11 cellular contexts compared by ENCODE assay signal in genomic region chr21:45470087-45470515, GRCh38.
DNase-seq lines count a peak whose midpoint lies in the region; ATAC-seq and TF ChIP-seq lines count a peak whose summit lies in the region.
"Had no signal": no experiment of that assay in that cellular context is flagged by ENCODE, and none has a peak within 500 bp of the region (broad histone marks: within the 10 kb centered on the region; RNA-seq: fewer than 3 reads in every experiment).

No MANE protein-coding gene starts in this region.

- peak; percentile 35 for DNase-seq in Right ventricle myocardium superior
- DNase-seq in cardiac septum (ENCODE audit: low spot score) = no peak
- DNase-seq in esophagus squamous epithelium (lab: John Stamatoyannopoulos, UW) = no peak
- DNase-seq in neural progenitor cell (ENCODE audit: low spot score) = no peak
- DNase-seq in activated T-cell treated with anti-CD3 and anti-CD28 coated beads, Interleukin-2, amount 50 U/mL, for 24 hours = no peak
- DNase-seq in ACHN = no peak
- DNase-seq: dermis blood vessel endothelial cell, NCI-H2227 treated with DMSO at 0.1 percent for 48 hours had no signal

- H3K4me1 Mint-ChIP-seq in neural progenitor cell = peaks cover 28% of the 10 kb centered on the region
- peaks cover 15% of the 10 kb centered on the region for H3K4me1 Mint-ChIP-seq in activated T-cell treated with anti-CD3 and anti-CD28 coated beads, Interleukin-2, amount 50 U/mL, for 24 hours (ENCODE audit: low read depth)

- no peaks in the 10 kb centered on the region for H3K9me3 ChIP-seq in esophagus squamous epithelium
- no peaks in the 10 kb centered on the region for H3K9me3 ChIP-seq in neural progenitor cell (ENCODE audit: low read depth)

- peaks cover 4% of the 10 kb centered on the region for H3K27me3 Mint-ChIP-seq in neural progenitor cell (ENCODE audit: insufficient read depth, low read depth)
- no peaks in the 10 kb centered on the region for H3K27me3 Mint-ChIP-seq in activated T-cell treated with anti-CD3 and anti-CD28 coated beads, Interleukin-2, amount 50 U/mL, for 24 hours

- H3K4me3 ChIP-seq in esophagus squamous epithelium = no peak overlapping the region
- peak overlapping the region; percentile 13 for H3K4me3 ChIP-seq in neural progenitor cell

- no peaks in the 10 kb centered on the region for H3K9me3 Mint-ChIP-seq in neural progenitor cell
- no peaks in the 10 kb centered on the region for H3K9me3 Mint-ChIP-seq in activated T-cell treated with anti-CD3 and anti-CD28 coated beads, Interleukin-2, amount 50 U/mL, for 24 hours

- peak overlapping the region; percentile 70 for H3K4me2 ChIP-seq in neural progenitor cell

- peak overlapping the region; percentile 12 for H3K27ac Mint-ChIP-seq in neural progenitor cell
- H3K27ac Mint-ChIP-seq in activated T-cell treated with anti-CD3 and anti-CD28 coated beads, Interleukin-2, amount 50 U/mL, for 24 hours = no peak overlapping the region

- peaks cover 0 to 27% (median 7%) of the 10 kb centered on the region in 3 donors for H3K36me3 ChIP-seq in esophagus squamous epithelium
- no peaks in the 10 kb centered on the region for H3K36me3 ChIP-seq in neural progenitor cell

- peaks cover 26% of the 10 kb centered on the region for H3F3A ChIP-seq in neural progenitor cell (ENCODE audit: low read depth)

- H3K4me1 ChIP-seq in esophagus squamous epithelium (peaks cover 21 to 69% (median 35%) of the 10 kb centered on the region in 3 donors), neural progenitor cell (peaks cover 30% of the 10 kb centered on the region)
- H3K4me1 ChIP-seq: parathyroid adenoma had no signal

- H3K9ac ChIP-seq in neural progenitor cell = no peak overlapping the region
- H3K9ac ChIP-seq: parathyroid adenoma had no signal

- no peak for TF ChIP-seq CTCF in esophagus squamous epithelium (IDR thresholded peaks at IDR 0.05)
- TF ChIP-seq CTCF in neural progenitor cell (IDR thresholded peaks at IDR 0.05) = no peak

- H2AFZ ChIP-seq in neural progenitor cell (replicated peaks) = no peak overlapping the region
- H2AFZ ChIP-seq: parathyroid adenoma had no signal

- 71 to 92% methylated on average over 6 to 7 of the region's 7 CpGs for WGBS in esophagus squamous epithelium, 2 donors

- intact Hi-C loops in Right ventricle myocardium superior (cut with DNase I) (no loop called here), cardiac septum (cut with DNase I) (no loop called here), esophagus squamous epithelium (cut with DNase I) (no loop called here)

- TF ChIP-seq POLR2A in esophagus squamous epithelium (IDR thresholded peaks at IDR 0.05) = no peak

- peaks cover 5% of the 10 kb centered on the region for H3K36me3 Mint-ChIP-seq in neural progenitor cell
- no peaks in the 10 kb centered on the region for H3K36me3 Mint-ChIP-seq in activated T-cell treated with anti-CD3 and anti-CD28 coated beads, Interleukin-2, amount 50 U/mL, for 24 hours (ENCODE audit: low read depth)

- no peak for ATAC-seq in Right ventricle myocardium superior (ENCODE audit: poor library complexity)
- no peak for ATAC-seq in HG02884 (IDR thresholded peaks at IDR 0.05; ENCODE audit: unreplicated experiment)
- no peak for ATAC-seq in HG03460 (IDR thresholded peaks at IDR 0.05; ENCODE audit: unreplicated experiment)

- peaks cover 51% of the 10 kb centered on the region for H3K79me2 ChIP-seq in neural progenitor cell (ENCODE audit: low read depth)
- H3K79me2 ChIP-seq: parathyroid adenoma had no signal

- in situ Hi-C loops in ACHN (cut with HindIII; ENCODE audit: low pct_ligation_motif_present, low pct_unique_long_range_greater_than_20kb, low sequenced_read_pairs) = no loop called here

- peak overlapping the region; percentile 75 to 96 (median 90) for H3K27ac ChIP-seq in esophagus squamous epithelium
- H3K27ac ChIP-seq in neural progenitor cell = peak overlapping the region; percentile 94

- H3K27me3 ChIP-seq in esophagus squamous epithelium = peaks cover 0 to 28% (median 0%) of the 10 kb centered on the region in 4 donors
- no peaks in the 10 kb centered on the region for H3K27me3 ChIP-seq in neural progenitor cell

- peaks cover 83% of the 10 kb centered on the region for H4K20me1 ChIP-seq in neural progenitor cell (ENCODE audit: low read depth)

- H3K4me3 Mint-ChIP-seq in neural progenitor cell = peak overlapping the region; percentile 16
- no peak overlapping the region for H3K4me3 Mint-ChIP-seq in activated T-cell treated with anti-CD3 and anti-CD28 coated beads, Interleukin-2, amount 50 U/mL, for 24 hours
